In the genomic region with DNA sequence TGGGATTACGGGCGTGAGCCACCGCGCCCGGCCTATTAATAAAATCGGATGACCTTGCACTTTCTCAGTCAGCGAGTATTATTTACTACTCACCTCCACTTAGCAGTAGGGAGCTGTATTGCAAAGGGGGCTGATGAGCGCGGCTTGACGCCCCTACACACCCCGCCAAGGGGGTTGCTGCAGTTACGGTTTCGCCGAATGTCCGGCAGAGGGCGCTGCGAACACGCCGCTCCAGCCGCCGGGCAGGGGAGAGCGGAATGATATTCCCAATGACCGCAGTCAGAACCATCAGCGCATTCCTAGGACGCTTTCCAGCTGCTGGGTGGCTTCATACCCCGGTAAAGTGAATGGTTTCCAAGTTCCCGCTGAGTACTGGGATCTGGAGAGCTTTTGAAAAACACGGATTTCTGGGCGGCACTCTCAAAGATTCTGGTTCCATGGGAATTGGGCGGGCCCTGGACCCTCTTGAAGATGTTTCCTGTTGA, we compare ENCODE assay signal across 8 cellular contexts. TPM values are rescaled to one million over a fixed set of nuclear protein-coding genes. Genes with fewer than 3 reads are reported as not detected.
DNase-seq lines count a peak whose midpoint lies in the region; ATAC-seq and TF ChIP-seq lines count a peak whose summit lies in the region.

No MANE protein-coding gene starts in this region.

- no peak overlapping the region for H3K27ac Mint-ChIP-seq in activated naive CD8-positive, alpha-beta T cell treated with anti-CD3 and anti-CD28 coated beads, Interleukin-2, amount 10 ng/mL, durations not matched to agents 7 days and 5 days

- no peak for ATAC-seq in activated naive CD8-positive, alpha-beta T cell treated with anti-CD3 and anti-CD28 coated beads, Interleukin-2, amount 10 ng/mL, durations not matched to agents 7 days and 5 days (ENCODE audit: low read depth)
- ATAC-seq in HG03135 (IDR thresholded peaks at IDR 0.05; ENCODE audit: unreplicated experiment) (no peak), GM21367 (IDR thresholded peaks at IDR 0.05; ENCODE audit: unreplicated experiment) (no peak)

- POLR2A ChIA-PET in GM10248 (lab: Yijun Ruan, JAX): no interaction called here
- POLR2A ChIA-PET in activated naive CD8-positive, alpha-beta T cell treated with anti-CD3 and anti-CD28 coated beads, Interleukin-2, amount 10 ng/mL, durations not matched to agents 7 days and 5 days (lab: Charles Lee): interaction anchor here (0.8 to 1.3 kb wide), 3 partner anchors 15 to 47 kb away, joined by 3 read pairs; partner anchors contain the start of gene SLC25A30

- no peaks in the 10 kb centered on the region for H3K27me3 Mint-ChIP-seq in activated naive CD8-positive, alpha-beta T cell treated with anti-CD3 and anti-CD28 coated beads, Interleukin-2, amount 10 ng/mL, durations not matched to agents 7 days and 5 days

- CTCF ChIA-PET in GM10248 (lab: Yijun Ruan, JAX): interaction anchor here (0.7 to 5.9 kb wide), 35 partner anchors 9 to 324 kb away, joined by 3 to 35 read pairs (median 5); partner anchors contain the start of genes COG3 and TPT1

- TF ChIP-seq CTCF in GM10248 (IDR thresholded peaks at IDR 0.05; ENCODE audit: control extremely low read depth, extremely low read depth, low read depth, missing control alignments): peak; percentile 87

- H3K36me3 Mint-ChIP-seq in activated naive CD8-positive, alpha-beta T cell treated with anti-CD3 and anti-CD28 coated beads, Interleukin-2, amount 10 ng/mL, durations not matched to agents 7 days and 5 days: peaks cover 4% of the 10 kb centered on the region

- intact Hi-C loops in head of caudate nucleus (cut with DNase I): no loop called here
- intact Hi-C loops in posterior cingulate gyrus (cut with DNase I): no loop called here

- H3K9me3 Mint-ChIP-seq in activated naive CD8-positive, alpha-beta T cell treated with anti-CD3 and anti-CD28 coated beads, Interleukin-2, amount 10 ng/mL, durations not matched to agents 7 days and 5 days: no peaks in the 10 kb centered on the region

- DNase-seq in GM10248 (ENCODE audit: extremely low spot score): peak; percentile 73
- DNase-seq in activated naive CD8-positive, alpha-beta T cell treated with anti-CD3 and anti-CD28 coated beads, Interleukin-2, amount 10 ng/mL, durations not matched to agents 7 days and 5 days: peak; percentile 66
- peak in 40 of 42 donors; percentile 16 to 85 (median 62) for DNase-seq in head of caudate nucleus
- DNase-seq in posterior cingulate gyrus: peak; percentile 35 to 95 (median 64)
- peak; percentile 70 for DNase-seq in ureter (ENCODE audit: low spot score)

- H3K4me1 Mint-ChIP-seq in activated naive CD8-positive, alpha-beta T cell treated with anti-CD3 and anti-CD28 coated beads, Interleukin-2, amount 10 ng/mL, durations not matched to agents 7 days and 5 days: peaks cover 31% of the 10 kb centered on the region

- H3K4me3 Mint-ChIP-seq in activated naive CD8-positive, alpha-beta T cell treated with anti-CD3 and anti-CD28 coated beads, Interleukin-2, amount 10 ng/mL, durations not matched to agents 7 days and 5 days: no peak overlapping the region

TF ChIP-seq in PFSK-1, 5 proteins besides CTCF, POLR2A, EP300 and RAD21:
- TF ChIP-seq POLR2AphosphoS5 (IDR thresholded peaks at IDR 0.05; ENCODE audit: low read depth, low read length) (no peak), FOXP2 (optimal IDR thresholded peaks at IDR 0.05; ENCODE audit: borderline replicate concordance, extremely low read depth, extremely low read length, insufficient read depth) (peak; percentile 45)

RNA-seq across cellular contexts. Expression of gene TPT1, which starts 30.0 kb away (rescaled TPM):
- 3,387 TPM for polyA plus RNA-seq in PFSK-1 (2012; ENCODE audit: insufficient read length, low read depth)
- 1,000 to 10,000 TPM; 5,393 to 5,681 TPM for total RNA-seq in activated naive CD8-positive, alpha-beta T cell treated with anti-CD3 and anti-CD28 coated beads, Interleukin-2, amount 10 ng/mL, durations not matched to agents 7 days and 5 days
- 4,913 TPM for total RNA-seq in ureter

RNA-seq across cellular contexts. Expression of gene SLC25A30, which starts 47.2 kb away (rescaled TPM):
- 4.3 TPM for polyA plus RNA-seq in PFSK-1 (2012; ENCODE audit: insufficient read length, low read depth)
- total RNA-seq in activated naive CD8-positive, alpha-beta T cell treated with anti-CD3 and anti-CD28 coated beads, Interleukin-2, amount 10 ng/mL, durations not matched to agents 7 days and 5 days: 10 to 100 TPM; 18.6 to 19.6 TPM
- total RNA-seq in ureter: 16.8 TPM
